In the genomic region with DNA sequence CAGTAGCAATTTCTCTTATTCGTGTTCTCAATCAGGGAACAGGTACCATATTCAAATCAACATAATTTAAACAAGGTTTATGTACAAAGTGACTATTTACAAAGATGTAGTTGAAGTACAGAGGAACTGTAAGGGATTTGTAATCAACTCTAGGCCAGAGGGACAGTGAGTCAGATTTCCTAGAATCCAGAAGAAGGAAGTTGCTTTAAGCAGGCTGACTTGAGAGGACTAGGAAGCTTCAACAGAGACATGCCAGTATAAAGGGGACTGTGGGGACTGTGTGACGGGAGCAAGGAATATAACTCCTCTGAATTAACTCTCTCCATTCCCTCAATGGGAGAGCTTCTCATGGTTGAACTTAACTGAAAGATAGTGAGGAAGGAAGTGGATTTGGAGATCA, we compare ENCODE assay signal across 21 cellular contexts.
DNase-seq lines count a peak whose midpoint lies in the region; ATAC-seq and TF ChIP-seq lines count a peak whose summit lies in the region.
"Had no signal": no experiment of that assay in that cellular context is flagged by ENCODE, and none has a peak within 500 bp of the region (broad histone marks: within the 10 kb centered on the region; RNA-seq: fewer than 3 reads in every experiment).

No MANE protein-coding gene starts in this region.

- TF ChIP-seq POLR2A in breast epithelium (IDR thresholded peaks at IDR 0.05) (no peak), spleen (IDR thresholded peaks at IDR 0.05) (no peak)

- in situ Hi-C loops in mammary epithelial cell (cut with MboI; ENCODE audit: low sequenced_read_pairs in 2 of 2) (no loop called here), GM13976 (cut with MboI; ENCODE audit: low sequenced_read_pairs, unreplicated experiment) (no loop called here)

- no peak for ATAC-seq in HG03457 (IDR thresholded peaks at IDR 0.05; ENCODE audit: unreplicated experiment)
- ATAC-seq: activated CD4-positive, alpha-beta T cell treated with anti-CD3 and anti-CD28 coated beads for 36 hours; psoas muscle had no signal

- 85% methylated on average over 2 of the region's 2 CpGs for WGBS in mammary epithelial cell (ENCODE audit: low coverage, missing lambda C conversion rate)
- 68 to 78% (median 73%) methylated on average over 2 of the region's 2 CpGs for WGBS in spleen, 5 donors

- no peaks in the 10 kb centered on the region for H3K27me3 ChIP-seq in mammary epithelial cell (ENCODE audit: insufficient read depth, low read length)
- H3K27me3 ChIP-seq in breast epithelium: no peaks in the 10 kb centered on the region
- no peaks in the 10 kb centered on the region for H3K27me3 ChIP-seq in spleen (replicated peaks in 1 of 7)
- no peaks in the 10 kb centered on the region for H3K27me3 ChIP-seq in dorsolateral prefrontal cortex
- H3K27me3 ChIP-seq: SJSA1 had no signal

- peak; percentile 28 for DNase-seq in mammary epithelial cell
- DNase-seq in breast epithelium (ENCODE audit: low spot score in 2 of 2): no peak
- peak; percentile 43 for DNase-seq in choroid plexus epithelial cell (ENCODE audit: low read depth)
- DNase-seq in iris pigment epithelial cell (ENCODE audit: low read depth): peak; percentile 66
- DNase-seq in GM13976 (ENCODE audit: low spot score): no peak
- DNase-seq in spleen: no peak
- no peak for DNase-seq in dorsolateral prefrontal cortex
- DNase-seq: 8988T; activated CD4-positive, alpha-beta T cell treated with anti-CD3 and anti-CD28 coated beads for 36 hours; activated effector memory CD4-positive, alpha-beta T cell treated with anti-CD3 and anti-CD28 coated beads, Interleukin-2, amount 50 U/mL, for 16 hours; amygdala; islet precursor cell; midbrain; NCI-H1930; NCI-H526; psoas muscle; stimulated activated naive CD4-positive, alpha-beta T cell; T-helper 9 cell had no signal

- peak overlapping the region; percentile 73 for H2AFZ ChIP-seq in mammary epithelial cell (ENCODE audit: low read depth, low read length)

- dilution Hi-C loops in mammary epithelial cell (cut with HindIII; ENCODE audit: low sequenced_read_pairs): no loop called here

- H3K79me2 ChIP-seq in mammary epithelial cell (ENCODE audit: insufficient read depth, low read length): no peaks in the 10 kb centered on the region

- H3K4me3 ChIP-seq in mammary epithelial cell (replicated peaks in 1 of 3; ENCODE audit: insufficient read depth in 1 of 3, low read depth in 2 of 3, low read length in 3 of 3): no peak overlapping the region
- H3K4me3 ChIP-seq in breast epithelium: no peak overlapping the region
- H3K4me3 ChIP-seq in choroid plexus epithelial cell (ENCODE audit: low read depth, low read length): no peak overlapping the region
- no peak overlapping the region for H3K4me3 ChIP-seq in spleen
- no peak overlapping the region for H3K4me3 ChIP-seq in dorsolateral prefrontal cortex
- H3K4me3 ChIP-seq: psoas muscle, SJSA1 had no signal

- TF ChIP-seq CTCF in mammary epithelial cell (conservative IDR thresholded peaks at IDR 0.05 in 1 of 2, IDR thresholded peaks at IDR 0.05 in 1 of 2; ENCODE audit: extremely low read depth in 1 of 2, insufficient read depth in 1 of 2, low read depth in 1 of 2, low read length in 2 of 2) (no peak), breast epithelium (IDR thresholded peaks at IDR 0.05) (no peak), choroid plexus epithelial cell (conservative IDR thresholded peaks at IDR 0.05; ENCODE audit: low read depth, low read length) (no peak), GM13976 (IDR thresholded peaks at IDR 0.05; ENCODE audit: borderline replicate concordance, control extremely low read depth, extremely low read depth, insufficient read depth, missing control alignments) (no peak), spleen (IDR thresholded peaks at IDR 0.05 in 8 of 11, conservative IDR thresholded peaks at IDR 0.05 in 3 of 11) (no peak), dorsolateral prefrontal cortex (IDR thresholded peaks at IDR 0.05 in 54 of 56, conservative IDR thresholded peaks at IDR 0.05 in 2 of 56; ENCODE audit: low read depth in 1 of 56, partially characterized antibody in 56 of 56) (no peak)

- H3K9me3 ChIP-seq in mammary epithelial cell (replicated peaks; ENCODE audit: insufficient read depth, low read length) (no peaks in the 10 kb centered on the region), breast epithelium (no peaks in the 10 kb centered on the region), spleen (no peaks in the 10 kb centered on the region)
- H3K9me3 ChIP-seq: psoas muscle, SJSA1 had no signal

- CTCF ChIA-PET in mammary epithelial cell (lab: Charles Lee; ENCODE audit: low non-redundant PET): no interaction called here

- no peaks in the 10 kb centered on the region for H4K20me1 ChIP-seq in mammary epithelial cell (ENCODE audit: insufficient read depth, low read length)

- H3K27ac ChIP-seq in mammary epithelial cell (ENCODE audit: insufficient read depth, low read depth, low read length) (no peak overlapping the region), breast epithelium (no peak overlapping the region), spleen (no peak overlapping the region), dorsolateral prefrontal cortex (no peak overlapping the region)
- H3K27ac ChIP-seq: C4-2B, psoas muscle, SJSA1 had no signal

- H3K4me2 ChIP-seq in mammary epithelial cell (ENCODE audit: insufficient read depth, low read depth, low read length): no peak overlapping the region

- H3K4me1 ChIP-seq in mammary epithelial cell (ENCODE audit: insufficient read depth, low read length): peaks cover 4% of the 10 kb centered on the region
- no peaks in the 10 kb centered on the region for H3K4me1 ChIP-seq in breast epithelium
- no peaks in the 10 kb centered on the region for H3K4me1 ChIP-seq in spleen
- H3K4me1 ChIP-seq: psoas muscle, SJSA1 had no signal

- no TSS peak for BruUV-seq in mammary epithelial cell (replicated peaks; lab: Mats Ljungman, UMichigan)

- no peak overlapping the region for H3K9ac ChIP-seq in mammary epithelial cell (ENCODE audit: insufficient read depth, low read length)

- H3K36me3 ChIP-seq in mammary epithelial cell (ENCODE audit: insufficient read depth, low read length): no peaks in the 10 kb centered on the region
- no peaks in the 10 kb centered on the region for H3K36me3 ChIP-seq in breast epithelium
- H3K36me3 ChIP-seq in spleen: no peaks in the 10 kb centered on the region
- H3K36me3 ChIP-seq: SJSA1 had no signal

- intact Hi-C loops in mammary epithelial cell (cut with micrococcal nuclease): no loop called here
- intact Hi-C loops in breast epithelium (cut with DNase I; ENCODE audit: low total_unique reads): no loop called here
- intact Hi-C loops in spleen (cut with DNase I; ENCODE audit: low total_unique reads): no loop called here
- intact Hi-C loops in dorsolateral prefrontal cortex (cut with DNase I): no loop called here

Comparison
In these comparisons a context has a peak if more than half of its experiments do, and no peak if none do; other contexts are left out.
1. DNase-seq: peak in mammary epithelial cell (single experiment), choroid plexus epithelial cell (single experiment) and iris pigment epithelial cell (single experiment); none in breast epithelium (0 of 2), GM13976 (single experiment), spleen (single experiment) and dorsolateral prefrontal cortex (0 of 10).